ENCODE assay signal across 8 cellular contexts in the genomic region with DNA sequence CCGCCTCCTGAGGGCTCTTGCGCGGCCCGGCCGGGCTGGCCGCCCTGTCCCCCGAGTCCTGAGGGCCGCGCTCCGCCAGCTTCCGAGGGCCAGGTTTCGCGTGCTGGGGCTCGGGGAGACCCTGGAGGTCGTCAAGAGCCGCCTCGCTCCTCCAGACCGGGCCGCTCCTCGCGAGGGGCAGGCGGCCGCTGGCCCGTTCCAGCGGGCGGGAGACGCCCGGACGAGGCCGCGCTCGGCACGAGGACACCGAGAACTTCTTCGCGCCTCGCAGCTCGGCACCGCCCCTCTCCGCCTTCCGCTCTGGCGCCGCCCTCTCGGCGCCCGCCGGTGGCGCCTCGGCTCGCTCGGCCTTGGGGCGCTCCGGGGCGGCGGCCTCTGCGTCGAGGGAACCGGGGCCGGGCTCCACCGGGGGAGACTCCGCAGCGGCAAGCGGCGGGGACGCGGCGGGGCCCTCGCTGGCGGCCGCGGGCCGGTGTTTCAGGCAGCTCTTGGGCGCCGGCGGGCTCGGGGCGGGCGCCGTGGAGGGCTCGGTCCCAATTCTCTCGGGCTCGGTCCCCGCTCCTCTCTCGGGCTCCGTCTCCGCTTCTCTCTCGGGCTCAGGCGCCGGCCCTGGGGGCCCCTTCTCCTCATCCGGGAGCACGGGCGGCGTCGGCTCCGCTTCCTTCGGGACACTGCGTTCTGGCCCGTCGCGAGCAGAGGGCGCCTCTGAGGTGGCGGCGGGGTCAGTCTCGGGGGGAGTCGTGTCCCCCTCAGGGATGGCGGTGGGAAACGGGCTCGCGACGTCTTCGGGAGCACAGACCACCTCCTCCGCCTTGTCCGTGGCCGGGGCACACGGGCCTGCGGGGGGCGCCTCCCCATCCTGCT.
DNase-seq lines count a peak whose midpoint lies in the region; TF ChIP-seq lines count a peak whose summit lies in the region.

No MANE protein-coding gene starts in this region.

- H3K27me3 ChIP-seq in neutrophil (no peaks in the 10 kb centered on the region), suprapubic skin (peaks cover 12% of the 10 kb centered on the region)

- H3K36me3 ChIP-seq in neutrophil, result no peaks in the 10 kb centered on the region
- H3K36me3 ChIP-seq in suprapubic skin, result no peaks in the 10 kb centered on the region

- peak overlapping the region; percentile 97 for H3K27ac ChIP-seq in neutrophil
- H3K27ac ChIP-seq in suprapubic skin, result peak overlapping the region; percentile 73

- 8% methylated on average over 20 of the region's 117 CpGs for WGBS in suprapubic skin

- H3K4me3 ChIP-seq in fibroblast of pulmonary artery (replicated peaks; ENCODE audit: low read depth, low read length), result peak overlapping the region; percentile 14
- H3K4me3 ChIP-seq in neutrophil (ENCODE audit: low read depth in 1 of 2, low read length in 1 of 2), result peak overlapping the region; percentile 79 to 82
- peak overlapping the region; percentile 63 for H3K4me3 ChIP-seq in suprapubic skin

- H3K9me3 ChIP-seq in neutrophil (no peaks in the 10 kb centered on the region), suprapubic skin (no peaks in the 10 kb centered on the region)

- no peak for TF ChIP-seq EP300 in suprapubic skin (IDR thresholded peaks at IDR 0.05)

- no peak for TF ChIP-seq POLR2A in suprapubic skin (IDR thresholded peaks at IDR 0.05)

- DNase-seq in GM10266 (ENCODE audit: extremely low spot score), result peak; percentile 48
- DNase-seq in activated T-cell treated with anti-CD3 and anti-CD28 coated beads, Interleukin-2, amount 50 U/mL, for 48 hours, result peak; percentile 74 to 81
- no peak for DNase-seq in fibroblast of pulmonary artery (ENCODE audit: low read depth)
- DNase-seq in suprapubic skin (ENCODE audit: low spot score in 2 of 2), result no peak
- no peak for DNase-seq in NCI-H524 treated with DMSO at 0.1 percent for 48 hours (lab: John Stamatoyannopoulos, UW)
- no peak for DNase-seq in GF-D8 (lab: John Stamatoyannopoulos, UW)
- no peak for DNase-seq in hepatic stellate cell (ENCODE audit: low spot score)

- TF ChIP-seq CTCF in GM10266 (IDR thresholded peaks at IDR 0.05; ENCODE audit: control insufficient read depth, insufficient read depth, low read depth, missing control alignments), result no peak
- TF ChIP-seq CTCF in fibroblast of pulmonary artery (IDR thresholded peaks at IDR 0.05; ENCODE audit: low read length, missing control alignments), result peak; percentile 30
- peak; percentile 85 for TF ChIP-seq CTCF in neutrophil (IDR thresholded peaks at IDR 0.05)
- peak in 1 of 2 donors; percentile 18 for TF ChIP-seq CTCF in suprapubic skin (IDR thresholded peaks at IDR 0.05)

- H3K4me1 ChIP-seq in neutrophil (ENCODE audit: control insufficient read depth in 1 of 2, insufficient read depth in 1 of 2, low read depth in 1 of 2, low read length in 1 of 2) (peaks cover 51 to 68% of the 10 kb centered on the region in 2 experiments), suprapubic skin (peaks cover 13% of the 10 kb centered on the region)

Comparison
In these comparisons a context has a peak if more than half of its experiments do, and no peak if none do; other contexts are left out.
1. DNase-seq: peak in GM10266 (single experiment) and activated T-cell treated with anti-CD3 and anti-CD28 coated beads, Interleukin-2, amount 50 U/mL, for 48 hours (2 of 2); none in fibroblast of pulmonary artery (single experiment), suprapubic skin (0 of 2), NCI-H524 treated with DMSO at 0.1 percent for 48 hours (single experiment), GF-D8 (single experiment) and hepatic stellate cell (single experiment).
2. H3K4me3 ChIP-seq: peak in every context shown above with its lines; median percentile 80 in neutrophil; 63 in suprapubic skin; 14 in fibroblast of pulmonary artery.